Comparison of ENCODE assay signal across 1 cellular context in the genomic region with DNA sequence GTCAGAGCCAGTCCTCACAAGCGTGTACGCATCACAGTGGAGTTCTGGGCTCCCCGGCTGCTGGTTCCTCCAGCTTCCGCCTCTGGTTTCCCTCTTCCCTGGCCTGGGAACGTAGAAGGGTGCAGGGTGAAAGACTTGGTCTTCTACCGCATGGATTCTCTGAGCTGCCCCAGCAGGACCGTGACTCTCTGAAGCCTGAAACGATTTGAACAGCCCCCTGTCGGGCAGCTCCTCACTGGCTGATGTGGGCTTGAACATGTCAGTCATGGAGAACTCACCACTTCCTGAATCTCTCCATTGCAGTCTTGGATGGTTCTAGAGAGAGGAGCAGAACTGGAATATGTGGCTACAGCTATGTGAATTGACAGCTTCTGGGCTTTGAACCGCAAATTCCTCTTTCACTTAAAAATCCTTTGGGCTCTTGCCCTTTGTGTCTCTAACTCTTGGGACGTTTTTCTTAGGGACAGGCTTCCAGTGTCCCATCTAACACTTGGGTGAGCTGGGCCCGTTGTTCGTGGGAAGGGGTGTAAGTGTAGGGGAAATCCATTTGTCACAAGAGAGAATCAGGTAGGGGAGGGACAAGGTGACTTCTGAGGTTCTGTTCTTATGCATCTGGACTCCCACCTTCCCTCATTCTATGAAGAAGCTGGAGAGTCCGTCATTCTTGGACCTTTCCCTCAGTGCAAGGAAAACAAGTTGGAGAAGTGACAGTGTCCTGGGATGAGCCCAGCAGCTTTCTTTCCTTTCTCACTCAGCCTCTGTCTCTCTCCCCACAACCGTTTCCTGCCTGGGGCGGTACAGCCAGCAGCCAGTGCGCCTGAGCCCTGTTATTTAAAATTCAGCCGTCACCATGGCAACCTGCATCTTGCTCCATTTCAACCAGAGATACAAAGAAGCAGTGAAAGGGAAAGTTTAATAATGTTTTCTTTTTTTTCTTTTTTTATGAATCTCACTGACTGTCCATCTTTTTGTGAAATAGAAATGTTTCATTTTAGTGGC.
TF ChIP-seq lines count a peak whose summit lies in the region.

No MANE protein-coding gene starts in this region.

TF ChIP-seq in SK-N-SH treated with all-trans-retinoic acid at 6 μM for 48 hours, 23 proteins besides CTCF, POLR2A, EP300 and RAD21 (continued from another document):
- TF ChIP-seq, protein P1, sequence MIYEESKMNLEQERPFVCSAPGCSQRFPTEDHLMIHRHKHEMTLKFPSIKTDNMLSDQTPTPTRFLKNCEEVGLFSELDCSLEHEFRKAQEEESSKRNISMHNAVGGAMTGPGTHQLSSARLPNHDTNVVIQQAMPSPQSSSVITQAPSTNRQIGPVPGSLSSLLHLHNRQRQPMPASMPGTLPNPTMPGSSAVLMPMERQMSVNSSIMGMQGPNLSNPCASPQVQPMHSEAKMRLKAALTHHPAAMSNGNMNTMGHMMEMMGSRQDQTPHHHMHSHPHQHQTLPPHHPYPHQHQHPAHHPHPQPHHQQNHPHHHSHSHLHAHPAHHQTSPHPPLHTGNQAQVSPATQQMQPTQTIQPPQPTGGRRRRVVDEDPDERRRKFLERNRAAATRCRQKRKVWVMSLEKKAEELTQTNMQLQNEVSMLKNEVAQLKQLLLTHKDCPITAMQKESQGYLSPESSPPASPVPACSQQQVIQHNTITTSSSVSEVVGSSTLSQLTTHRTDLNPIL (CRISPR knock-in tag; IDR thresholded peaks at IDR 0.05; ENCODE audit: low read depth), result no peak
- TF ChIP-seq OSR1 (CRISPR knock-in tag; IDR thresholded peaks at IDR 0.05), result no peak
- no peak for TF ChIP-seq TCF4 (CRISPR knock-in tag; IDR thresholded peaks at IDR 0.05; ENCODE audit: borderline replicate concordance)
- no peak for TF ChIP-seq ZFP30 (CRISPR knock-in tag; IDR thresholded peaks at IDR 0.05)
- TF ChIP-seq ZNF8 (CRISPR knock-in tag; IDR thresholded peaks at IDR 0.05), result no peak
- TF ChIP-seq ZNF70 (CRISPR knock-in tag; IDR thresholded peaks at IDR 0.05), result no peak
- no peak for TF ChIP-seq ARNTL (CRISPR knock-in tag; IDR thresholded peaks at IDR 0.05; ENCODE audit: borderline replicate concordance, low read depth)
- no peak for TF ChIP-seq PPARA (CRISPR knock-in tag; IDR thresholded peaks at IDR 0.05; ENCODE audit: borderline replicate concordance)
- no peak for TF ChIP-seq ZNF565 (CRISPR knock-in tag; conservative IDR thresholded peaks at IDR 0.05; ENCODE audit: low read depth)
- TF ChIP-seq, protein P2, sequence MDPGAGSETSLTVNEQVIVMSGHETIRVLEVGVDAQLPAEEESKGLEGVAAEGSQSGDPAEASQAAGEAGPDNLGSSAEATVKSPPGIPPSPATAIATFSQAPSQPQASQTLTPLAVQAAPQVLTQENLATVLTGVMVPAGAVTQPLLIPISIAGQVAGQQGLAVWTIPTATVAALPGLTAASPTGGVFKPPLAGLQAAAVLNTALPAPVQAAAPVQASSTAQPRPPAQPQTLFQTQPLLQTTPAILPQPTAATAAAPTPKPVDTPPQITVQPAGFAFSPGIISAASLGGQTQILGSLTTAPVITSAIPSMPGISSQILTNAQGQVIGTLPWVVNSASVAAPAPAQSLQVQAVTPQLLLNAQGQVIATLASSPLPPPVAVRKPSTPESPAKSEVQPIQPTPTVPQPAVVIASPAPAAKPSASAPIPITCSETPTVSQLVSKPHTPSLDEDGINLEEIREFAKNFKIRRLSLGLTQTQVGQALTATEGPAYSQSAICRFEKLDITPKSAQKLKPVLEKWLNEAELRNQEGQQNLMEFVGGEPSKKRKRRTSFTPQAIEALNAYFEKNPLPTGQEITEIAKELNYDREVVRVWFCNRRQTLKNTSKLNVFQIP (CRISPR knock-in tag; IDR thresholded peaks at IDR 0.05; ENCODE audit: borderline replicate concordance, low read depth), result no peak
- TF ChIP-seq, protein P3, sequence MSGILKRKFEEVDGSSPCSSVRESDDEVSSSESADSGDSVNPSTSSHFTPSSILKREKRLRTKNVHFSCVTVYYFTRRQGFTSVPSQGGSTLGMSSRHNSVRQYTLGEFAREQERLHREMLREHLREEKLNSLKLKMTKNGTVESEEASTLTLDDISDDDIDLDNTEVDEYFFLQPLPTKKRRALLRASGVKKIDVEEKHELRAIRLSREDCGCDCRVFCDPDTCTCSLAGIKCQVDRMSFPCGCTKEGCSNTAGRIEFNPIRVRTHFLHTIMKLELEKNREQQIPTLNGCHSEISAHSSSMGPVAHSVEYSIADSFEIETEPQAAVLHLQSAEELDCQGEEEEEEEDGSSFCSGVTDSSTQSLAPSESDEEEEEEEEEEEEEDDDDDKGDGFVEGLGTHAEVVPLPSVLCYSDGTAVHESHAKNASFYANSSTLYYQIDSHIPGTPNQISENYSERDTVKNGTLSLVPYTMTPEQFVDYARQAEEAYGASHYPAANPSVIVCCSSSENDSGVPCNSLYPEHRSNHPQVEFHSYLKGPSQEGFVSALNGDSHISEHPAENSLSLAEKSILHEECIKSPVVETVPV (CRISPR knock-in tag; IDR thresholded peaks at IDR 0.05), result no peak
